Comparison of ENCODE assay signal across 9 cellular contexts in genomic region chr1:32239335-32239734, GRCh38. TPM values are rescaled to one million over a fixed set of nuclear protein-coding genes. Genes with fewer than 3 reads are reported as not detected.
DNase-seq lines count a peak whose midpoint lies in the region; ATAC-seq and TF ChIP-seq lines count a peak whose summit lies in the region.
"Had no signal": no experiment of that assay in that cellular context is flagged by ENCODE, and none has a peak within 500 bp of the region (broad histone marks: within the 10 kb centered on the region; RNA-seq: fewer than 3 reads in every experiment).

No MANE protein-coding gene starts in this region.

- TF ChIP-seq CTCF in endodermal cell (conservative IDR thresholded peaks at IDR 0.05) (peak; percentile 14), sigmoid colon (IDR thresholded peaks at IDR 0.05) (no peak), heart right ventricle (IDR thresholded peaks at IDR 0.05) (no peak)

- 51 to 55% methylated on average over 2 to 3 of the region's 4 CpGs for WGBS in endodermal cell (ENCODE audit: insufficient coverage in 1 of 2, insufficient read length in 1 of 2), 2 experiments
- 25 to 60% methylated on average over 4 of the region's 4 CpGs for WGBS in sigmoid colon, 2 donors
- WGBS in heart right ventricle, 2 donors, result 52 to 68% methylated on average over 4 of the region's 4 CpGs

- peak overlapping the region; percentile 53 for H3K9ac ChIP-seq in endodermal cell (ENCODE audit: extremely low read depth, low read length, poor library complexity, severe bottlenecking)

- no peaks in the 10 kb centered on the region for H3K4me1 ChIP-seq in endodermal cell (ENCODE audit: control insufficient read depth, insufficient read depth, low read length)
- H3K4me1 ChIP-seq in sigmoid colon, result peaks cover 0 to 32% (median 18%) of the 10 kb centered on the region in 4 donors
- H3K4me1 ChIP-seq in heart right ventricle, result peaks cover 0 to 46% (median 25%) of the 10 kb centered on the region in 9 donors

- H3K27ac ChIP-seq in endodermal cell (ENCODE audit: low read depth, low read length) (no peak overlapping the region), sigmoid colon (peak overlapping the region; percentile 75 to 91 (median 80)), heart right ventricle (peak overlapping the region in 4 of 10 donors; percentile 81 to 96 (median 90))

- no peak for TF ChIP-seq POLR2A in sigmoid colon (IDR thresholded peaks at IDR 0.05)

- H3K27me3 Mint-ChIP-seq in endodermal cell (ENCODE audit: insufficient read depth), result peaks cover 19% of the 10 kb centered on the region

- peaks cover 3% of the 10 kb centered on the region for H3K36me3 Mint-ChIP-seq in endodermal cell (ENCODE audit: low read depth)

- ATAC-seq in HG02798 (IDR thresholded peaks at IDR 0.05; ENCODE audit: poor library complexity, unreplicated experiment), result no peak
- ATAC-seq in heart right ventricle, result no peak
- ATAC-seq in HG02571 (IDR thresholded peaks at IDR 0.05; ENCODE audit: unreplicated experiment), result no peak

- intact Hi-C loops in sigmoid colon (cut with DNase I) (no loop called here), heart right ventricle (cut with DNase I) (loop anchor here in 1 of 10 donors (5.0 kb wide), 1 partner anchor 88 kb away; no protein-coding TSS in a partner anchor)

- peaks cover 12% of the 10 kb centered on the region for H3K4me1 Mint-ChIP-seq in endodermal cell

- H3K36me3 ChIP-seq in endodermal cell (ENCODE audit: control insufficient read depth, insufficient read depth, low read length), result no peaks in the 10 kb centered on the region
- H3K36me3 ChIP-seq in sigmoid colon, result peaks cover 0 to 5% (median 0%) of the 10 kb centered on the region in 4 donors
- H3K36me3 ChIP-seq in heart right ventricle, result peaks cover 0 to 31% (median 0%) of the 10 kb centered on the region in 9 donors

- H3K27me3 ChIP-seq in endodermal cell (ENCODE audit: control insufficient read depth, insufficient read depth, low read length, poor library complexity, severe bottlenecking) (no peaks in the 10 kb centered on the region), sigmoid colon (no peaks in the 10 kb centered on the region), heart right ventricle (peaks cover 0 to 10% (median 0%) of the 10 kb centered on the region in 7 donors)

- H3K4me3 Mint-ChIP-seq in endodermal cell, result peak overlapping the region; percentile 72

- no peak for TF ChIP-seq EP300 in sigmoid colon (IDR thresholded peaks at IDR 0.05)

- no peaks in the 10 kb centered on the region for H3K9me3 Mint-ChIP-seq in endodermal cell

- peak overlapping the region; percentile 93 for H3K4me3 ChIP-seq in endodermal cell (ENCODE audit: low read length)
- no peak overlapping the region for H3K4me3 ChIP-seq in sigmoid colon
- peak overlapping the region in 1 of 10 donors; percentile 86 for H3K4me3 ChIP-seq in heart right ventricle

- H3K9me3 ChIP-seq in endodermal cell (ENCODE audit: control insufficient read depth, low read length) (no peaks in the 10 kb centered on the region), sigmoid colon (no peaks in the 10 kb centered on the region), heart right ventricle (no peaks in the 10 kb centered on the region)

- no peak overlapping the region for H3K27ac Mint-ChIP-seq in endodermal cell

- peak; percentile 51 for DNase-seq in NCI-H748 (lab: John Stamatoyannopoulos, UW; ENCODE audit: unreplicated experiment)
- no peak for DNase-seq in NCI-H748 treated with DMSO at 0.1 percent for 48 hours (lab: John Stamatoyannopoulos, UW)
- DNase-seq in NCI-H2196 (lab: John Stamatoyannopoulos, UW; ENCODE audit: unreplicated experiment), result peak; percentile 55
- peak; percentile 60 for DNase-seq in endodermal cell
- DNase-seq in sigmoid colon, result no peak
- no peak for DNase-seq in heart right ventricle
- DNase-seq: NCI-H524 treated with DMSO at 0.1 percent for 48 hours had no signal

RNA-seq across cellular contexts. Expression of gene FAM167B, which starts 7.7 kb away (rescaled TPM):
- total RNA-seq in endodermal cell, result 1 to 10 TPM; 1.1 to 2.9 TPM
- 1.5 TPM for polyA plus RNA-seq in endodermal cell (2013, experiment 1 of 2)
- 1.7 TPM for polyA plus RNA-seq in endodermal cell (2013, experiment 2 of 2)
- total RNA-seq in sigmoid colon, result 1 to 10 TPM in 2 of 4 donors, under 1 TPM in 1, not detected in 1; 0.71 to 3.0 (median 2.2) TPM
- polyA plus RNA-seq in sigmoid colon, result 1 to 10 TPM; 3.0 to 9.0 (median 3.6) TPM
- total RNA-seq in heart right ventricle, result 10 to 100 TPM in 1 of 10 donors, 1 to 10 TPM in 9; 1.0 to 12.5 (median 3.9) TPM
- polyA plus RNA-seq in heart right ventricle, result 10 to 100 TPM; 13.5 to 17.3 TPM

RNA-seq across cellular contexts. Expression of gene LCK, which starts 11.7 kb away (rescaled TPM):
- 1 to 10 TPM; 1.8 to 4.4 TPM for total RNA-seq in endodermal cell
- polyA plus RNA-seq in endodermal cell (2013, experiment 1 of 2), result 1.8 TPM
- 0.33 TPM for polyA plus RNA-seq in endodermal cell (2013, experiment 2 of 2)
- total RNA-seq in sigmoid colon, result under 1 TPM in 3 of 4 donors, not detected in 1; 0.36 to 0.81 (median 0.49) TPM
- polyA plus RNA-seq in sigmoid colon, result 10 to 100 TPM in 1 of 3 donors, 1 to 10 TPM in 1, under 1 TPM in 1; 0.92 to 37.3 (median 1.8) TPM
- total RNA-seq in heart right ventricle, result 1 to 10 TPM in 4 of 10 donors, under 1 TPM in 6; 0.25 to 7.1 (median 0.86) TPM
- polyA plus RNA-seq in heart right ventricle, result under 1 TPM; 0.29 to 0.39 TPM

RNA-seq across cellular contexts. Expression of gene EIF3I, which starts 17.1 kb away (rescaled TPM):
- total RNA-seq in endodermal cell, result 100 to 1,000 TPM; 194 to 198 TPM
- polyA plus RNA-seq in endodermal cell (2013, experiment 1 of 2), result 211 TPM
- 192 TPM for polyA plus RNA-seq in endodermal cell (2013, experiment 2 of 2)
- total RNA-seq in sigmoid colon, result 100 to 1,000 TPM; 163 to 178 (median 171) TPM
- 100 to 1,000 TPM; 171 to 226 (median 185) TPM for polyA plus RNA-seq in sigmoid colon
- 100 to 1,000 TPM in 7 of 10 donors, 10 to 100 TPM in 3; 90.3 to 138 (median 103) TPM for total RNA-seq in heart right ventricle
- polyA plus RNA-seq in heart right ventricle, result 100 to 1,000 TPM; 140 to 342 TPM

RNA-seq across cellular contexts. Expression of gene TMEM234, which starts 17.2 kb away (rescaled TPM):
- total RNA-seq in endodermal cell (10 to 100 TPM; 35.1 to 35.5 TPM), sigmoid colon (10 to 100 TPM in 2 of 4 donors, 1 to 10 TPM in 2; 6.4 to 20.8 (median 10.1) TPM), heart right ventricle (10 to 100 TPM in 6 of 10 donors, 1 to 10 TPM in 4; 8.1 to 12.8 (median 11.1) TPM)
- polyA plus RNA-seq in endodermal cell (2013, experiment 1 of 2), result 13.6 TPM
- polyA plus RNA-seq in endodermal cell (2013, experiment 2 of 2), result 14.6 TPM
- polyA plus RNA-seq in sigmoid colon (10 to 100 TPM in 1 of 3 donors, 1 to 10 TPM in 2; 4.4 to 23.1 (median 7.2) TPM), heart right ventricle (10 to 100 TPM; 14.9 to 19.6 TPM)

RNA-seq across cellular contexts. Expression of gene DCDC2B, which starts 30.4 kb away (rescaled TPM):
- total RNA-seq in endodermal cell (not detected), sigmoid colon (not detected), heart right ventricle (not detected)
- polyA plus RNA-seq in endodermal cell (2013, experiment 1 of 2), result not detected
- not detected for polyA plus RNA-seq in endodermal cell (2013, experiment 2 of 2)
- polyA plus RNA-seq in sigmoid colon (under 1 TPM in 1 of 3 donors, not detected in 2; 0.04 TPM), heart right ventricle (not detected)

Comparison
In these comparisons a context has a peak if more than half of its experiments do, and no peak if none do; other contexts are left out.
1. DNase-seq: peak in NCI-H748 (single experiment), NCI-H2196 (single experiment) and endodermal cell (single experiment); none in NCI-H748 treated with DMSO at 0.1 percent for 48 hours (single experiment), sigmoid colon (single experiment) and heart right ventricle (0 of 2).